Comparison of ENCODE assay signal across 10 cellular contexts in the genomic region with DNA sequence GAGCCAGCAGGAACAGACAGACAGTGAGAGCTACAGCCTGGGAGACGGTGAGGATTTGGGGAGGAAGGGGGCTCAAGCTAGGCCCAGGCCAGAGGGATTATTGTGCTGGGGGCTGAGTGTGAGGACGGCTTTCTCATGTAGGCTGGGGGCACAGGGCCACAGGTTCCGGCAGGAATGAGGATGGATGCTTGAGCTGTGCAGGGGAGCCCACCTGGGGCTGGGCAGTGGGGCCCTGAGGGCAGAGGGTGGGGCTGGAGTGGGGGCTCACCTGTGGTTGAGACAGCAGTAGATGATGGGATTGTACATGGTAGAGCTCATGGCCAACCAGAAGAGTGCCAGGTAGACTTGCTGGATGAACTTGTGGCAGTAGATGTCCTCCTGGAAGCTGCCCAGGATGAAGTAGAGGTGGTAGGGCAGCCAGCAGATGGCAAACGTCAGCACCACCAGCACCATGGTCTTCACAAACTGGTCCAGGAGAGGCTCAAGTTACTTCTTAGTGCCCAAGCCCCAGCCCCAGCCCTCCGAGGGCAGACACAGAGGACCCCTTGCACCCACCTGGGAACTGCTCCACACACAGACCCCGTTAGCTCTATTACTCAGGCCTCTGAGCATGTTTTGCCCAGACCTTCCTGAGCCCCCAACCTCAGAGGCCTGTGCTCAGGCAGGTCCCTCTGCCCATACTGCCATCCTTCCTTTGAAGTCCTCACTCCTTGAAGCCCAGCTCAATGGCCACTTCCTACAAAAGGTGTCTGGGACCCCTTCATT. TPM values are rescaled to one million over a fixed set of nuclear protein-coding genes. Genes with fewer than 3 reads are reported as not detected.
DNase-seq lines count a peak whose midpoint lies in the region; TF ChIP-seq lines count a peak whose summit lies in the region.
"Had no signal": no experiment of that assay in that cellular context is flagged by ENCODE, and none has a peak within 500 bp of the region (broad histone marks: within the 10 kb centered on the region; RNA-seq: fewer than 3 reads in every experiment).

No MANE protein-coding gene starts in this region.

- peaks cover 9% of the 10 kb centered on the region for H3K27me3 ChIP-seq in neural progenitor cell

- H3K27me3 Mint-ChIP-seq in CD14-positive monocyte (ENCODE audit: low read depth in 3 of 3) (peaks cover 0 to 8% (median 2%) of the 10 kb centered on the region in 3 donors), HFFc6 (ENCODE audit: insufficient read depth) (peaks cover 9% of the 10 kb centered on the region), chondrocyte (ENCODE audit: low read depth) (no peaks in the 10 kb centered on the region), neural progenitor cell (ENCODE audit: insufficient read depth, low read depth) (peaks cover 10% of the 10 kb centered on the region)

- H3K27ac Mint-ChIP-seq in CD14-positive monocyte (peak overlapping the region in 4 of 7 donors; percentile 23 to 61 (median 56)), HFFc6 (peak overlapping the region; percentile 34; the same call in 1 of the 2 replicates), chondrocyte (ENCODE audit: unreplicated experiment) (peak overlapping the region; percentile 56), neural progenitor cell (peak overlapping the region; percentile 4)

- peak overlapping the region; percentile 2 for H2AFZ ChIP-seq in neural progenitor cell (replicated peaks)

- H3K4me2 ChIP-seq in neural progenitor cell, result peak overlapping the region; percentile 39

- CTCF ChIA-PET in GM10248 (lab: Yijun Ruan, JAX), result interaction anchor here (1.1 to 4.4 kb wide), 15 partner anchors 9 to 402 kb away, joined by 3 to 40 read pairs (median 6); no protein-coding TSS in a partner anchor

- H3K4me3 ChIP-seq in neural progenitor cell, result no peak overlapping the region
- H3K4me3 ChIP-seq: skin epidermis had no signal

- H3K4me1 ChIP-seq in neural progenitor cell, result peaks cover 7% of the 10 kb centered on the region

- POLR2A ChIA-PET in GM10248 (lab: Yijun Ruan, JAX), result interaction anchor here (0.6 kb wide), 1 partner anchor 502 kb away, joined by 3 read pairs; no protein-coding TSS in a partner anchor

- no peaks in the 10 kb centered on the region for H3K9me3 ChIP-seq in neural progenitor cell (ENCODE audit: low read depth)

- H3K36me3 ChIP-seq in neural progenitor cell, result no peaks in the 10 kb centered on the region

- no peak overlapping the region for H3K4me3 Mint-ChIP-seq in CD14-positive monocyte
- no peak overlapping the region for H3K4me3 Mint-ChIP-seq in HFFc6
- no peak overlapping the region for H3K4me3 Mint-ChIP-seq in chondrocyte (ENCODE audit: unreplicated experiment)
- no peak overlapping the region for H3K4me3 Mint-ChIP-seq in neural progenitor cell

- H3F3A ChIP-seq in neural progenitor cell (ENCODE audit: low read depth), result peaks cover 6% of the 10 kb centered on the region

- TF ChIP-seq CTCF in CD14-positive monocyte (IDR thresholded peaks at IDR 0.05) (no peak), HFFc6 (IDR thresholded peaks at IDR 0.05) (no peak), chondrocyte (IDR thresholded peaks at IDR 0.05) (no peak), neural progenitor cell (IDR thresholded peaks at IDR 0.05) (no peak), GM10248 (IDR thresholded peaks at IDR 0.05; ENCODE audit: control extremely low read depth, extremely low read depth, low read depth, missing control alignments) (no peak)

- no peak for DNase-seq in CD14-positive monocyte (ENCODE audit: low spot score)
- DNase-seq in HFFc6, result no peak
- DNase-seq in chondrocyte (ENCODE audit: low spot score), result peak; percentile 47
- no peak for DNase-seq in neural progenitor cell (ENCODE audit: low spot score)
- DNase-seq in effector CD8-positive, alpha-beta T cell (lab: John Stamatoyannopoulos, UW), result no peak
- no peak for DNase-seq in NCI-H526 (lab: John Stamatoyannopoulos, UW)
- DNase-seq in NCI-H510A treated with DMSO at 0.1 percent for 48 hours (lab: John Stamatoyannopoulos, UW), result no peak
- no peak for DNase-seq in GM10248 (ENCODE audit: extremely low spot score)

- H3K9ac ChIP-seq in neural progenitor cell, result no peak overlapping the region

- peaks cover 24 to 28% of the 10 kb centered on the region in 2 donors for H3K36me3 Mint-ChIP-seq in CD14-positive monocyte
- H3K36me3 Mint-ChIP-seq in HFFc6 (ENCODE audit: low read depth), result peaks cover 21% of the 10 kb centered on the region
- H3K36me3 Mint-ChIP-seq in chondrocyte (ENCODE audit: low read depth), result peaks cover 7% of the 10 kb centered on the region
- peaks cover 3% of the 10 kb centered on the region for H3K36me3 Mint-ChIP-seq in neural progenitor cell

- H3K4me1 Mint-ChIP-seq in CD14-positive monocyte (peaks cover 20% of the 10 kb centered on the region), HFFc6 (ENCODE audit: low read depth) (peaks cover 50% of the 10 kb centered on the region), chondrocyte (ENCODE audit: low read depth) (peaks cover 25% of the 10 kb centered on the region), neural progenitor cell (peaks cover 26% of the 10 kb centered on the region)

- no peaks in the 10 kb centered on the region for H4K20me1 ChIP-seq in neural progenitor cell (ENCODE audit: low read depth)

- intact Hi-C loops in CD14-positive monocyte (cut with micrococcal nuclease), result loop anchor here (5.0 kb wide), 1 partner anchor 100 kb away; no protein-coding TSS in a partner anchor

- H3K79me2 ChIP-seq in neural progenitor cell (ENCODE audit: low read depth), result no peaks in the 10 kb centered on the region

- no peak overlapping the region for H3K27ac ChIP-seq in neural progenitor cell

- H3K9me3 Mint-ChIP-seq in CD14-positive monocyte (peaks cover 0 to 2% (median 0%) of the 10 kb centered on the region in 7 donors), HFFc6 (no peaks in the 10 kb centered on the region), chondrocyte (ENCODE audit: low read depth) (no peaks in the 10 kb centered on the region), neural progenitor cell (no peaks in the 10 kb centered on the region)

RNA-seq across cellular contexts. Expression of gene TACR2, which starts 9.7 kb away (rescaled TPM):
- under 1 TPM; 0.20 to 0.23 TPM for polyA plus RNA-seq in CD14-positive monocyte
- total RNA-seq in HFFc6 (2021; fragmentation: NEBNext Ultra II Directional; extraction: Animal tissue kit (Norgen Biotek cat#: 25700)), result not detected
- total RNA-seq in chondrocyte, result not detected in 3 replicates
- not detected in 2 replicates for total RNA-seq in neural progenitor cell (ENCODE audit: low replicate concordance)
- total RNA-seq: NCI-H460 had no signal

RNA-seq across cellular contexts. Expression of gene TSPAN15, which starts 44.3 kb away (rescaled TPM):
- polyA plus RNA-seq in CD14-positive monocyte, result under 1 TPM in 1 of 2 donors, not detected in 1; 0.22 TPM
- 1 to 10 TPM; 1.8 to 4.0 (median 2.1) TPM for total RNA-seq in HFFc6 (2021; fragmentation: NEBNext Ultra II Directional; extraction: Animal tissue kit (Norgen Biotek cat#: 25700))
- total RNA-seq in chondrocyte (1.7 to 11.1 TPM (median 8.9 TPM) in 3 replicates), neural progenitor cell (ENCODE audit: low replicate concordance) (6.8 and 8.7 TPM in 2 replicates)

Comparison
In these comparisons a context has a peak if more than half of its experiments do, and no peak if none do; other contexts are left out.
1. H3K27ac Mint-ChIP-seq: peak in every context shown above with its lines; median percentile 56 in CD14-positive monocyte; 56 in chondrocyte; 34 in HFFc6; 4 in neural progenitor cell.